8 cellular contexts compared by ENCODE assay signal in genomic region chrX:130330706-130331105, GRCh38. TPM values are rescaled to one million over a fixed set of nuclear protein-coding genes. Genes with fewer than 3 reads are reported as not detected.
A peak's percentile ranks its signal among the peaks of the same experiment; 100 is the strongest.
DNase-seq lines count a peak whose midpoint lies in the region; ATAC-seq and TF ChIP-seq lines count a peak whose summit lies in the region.

No MANE protein-coding gene starts in this region.

- H3K4me2 ChIP-seq in osteoblast (ENCODE audit: insufficient read depth, low read length) = peak overlapping the region; percentile 69

- H3K36me3 Mint-ChIP-seq in activated CD4-positive, alpha-beta memory T cell treated with anti-CD3 and anti-CD28 coated beads for 36 hours = no peaks in the 10 kb centered on the region

- TF ChIP-seq POLR2A in GM18505 (IDR thresholded peaks at IDR 0.05; ENCODE audit: borderline replicate concordance, extremely low read depth, insufficient read depth, insufficient read length) = no peak

- CTCF ChIA-PET in activated CD4-positive, alpha-beta memory T cell treated with anti-CD3 and anti-CD28 coated beads for 36 hours (lab: Charles Lee) = interaction anchor here (0.6 to 1.2 kb wide), 3 partner anchors 11 to 585 kb away, joined by 3 to 6 read pairs (median 3); no protein-coding TSS in a partner anchor

- no peak overlapping the region for H3K4me3 ChIP-seq in fibroblast of mammary gland (ENCODE audit: control insufficient read depth, low read depth, low read length)
- H3K4me3 ChIP-seq in osteoblast (ENCODE audit: insufficient read depth, low read length) = no peak overlapping the region

- POLR2A ChIA-PET in activated CD4-positive, alpha-beta memory T cell treated with anti-CD3 and anti-CD28 coated beads for 36 hours (lab: Charles Lee) = no interaction called here

- TF ChIP-seq CTCF in AG09319 (IDR thresholded peaks at IDR 0.05; ENCODE audit: low read depth, low read length) = peak; percentile 52
- peak; percentile 56 for TF ChIP-seq CTCF in fibroblast of mammary gland (conservative IDR thresholded peaks at IDR 0.05; ENCODE audit: control insufficient read depth, insufficient read depth, low read depth, low read length)
- TF ChIP-seq CTCF in osteoblast (IDR thresholded peaks at IDR 0.05; ENCODE audit: extremely low read depth, low read depth, low read length) = peak; percentile 62

- ATAC-seq in GM18505 (IDR thresholded peaks at IDR 0.05; ENCODE audit: unreplicated experiment) = peak; percentile 69
- ATAC-seq in HG03175 (IDR thresholded peaks at IDR 0.05; ENCODE audit: unreplicated experiment) = peak; percentile 72

- H4K20me1 ChIP-seq in osteoblast (ENCODE audit: insufficient read depth, low read length) = no peaks in the 10 kb centered on the region

- no peak overlapping the region for H3K27ac ChIP-seq in osteoblast (ENCODE audit: low read depth, low read length)

- DNase-seq in AG09319 (ENCODE audit: extremely low read depth, low read depth) = no peak
- peak; percentile 54 for DNase-seq in NCI-H510A treated with DMSO at 0.1 percent for 48 hours (lab: John Stamatoyannopoulos, UW)
- peak; percentile 56 for DNase-seq in activated CD4-positive, alpha-beta memory T cell treated with anti-CD3 and anti-CD28 coated beads for 36 hours
- DNase-seq in fibroblast of mammary gland (ENCODE audit: low read depth) = peak; percentile 48
- peak; percentile 25 for DNase-seq in osteoblast (ENCODE audit: insufficient read length, low spot score, missing footprints)
- no peak for DNase-seq in GOT3 (lab: John Stamatoyannopoulos, UW)

- H3K4me3 Mint-ChIP-seq in activated CD4-positive, alpha-beta memory T cell treated with anti-CD3 and anti-CD28 coated beads for 36 hours = no peak overlapping the region

- no peaks in the 10 kb centered on the region for H3K79me2 ChIP-seq in osteoblast (ENCODE audit: insufficient read depth, low read length)

- intact Hi-C loops in activated CD4-positive, alpha-beta memory T cell treated with anti-CD3 and anti-CD28 coated beads for 36 hours (cut with micrococcal nuclease) = loop anchor here (2.0 kb wide), 1 partner anchor 584 kb away; no protein-coding TSS in a partner anchor

- peak overlapping the region; percentile 24 for H2AFZ ChIP-seq in osteoblast (ENCODE audit: low read length)

- no peaks in the 10 kb centered on the region for H3K4me1 ChIP-seq in osteoblast (ENCODE audit: insufficient read depth, low read length)

- peaks cover 12% of the 10 kb centered on the region for H3K27me3 Mint-ChIP-seq in activated CD4-positive, alpha-beta memory T cell treated with anti-CD3 and anti-CD28 coated beads for 36 hours

- no peaks in the 10 kb centered on the region for H3K36me3 ChIP-seq in osteoblast (ENCODE audit: insufficient read depth, low read length)

- H3K27me3 ChIP-seq in osteoblast (ENCODE audit: insufficient read depth, low read length) = peaks cover 6% of the 10 kb centered on the region

- H3K4me1 Mint-ChIP-seq in activated CD4-positive, alpha-beta memory T cell treated with anti-CD3 and anti-CD28 coated beads for 36 hours (ENCODE audit: low read depth) = no peaks in the 10 kb centered on the region

- H3K9me3 ChIP-seq in osteoblast (ENCODE audit: low read depth, low read length) = no peaks in the 10 kb centered on the region

- no peaks in the 10 kb centered on the region for H3K9me3 Mint-ChIP-seq in activated CD4-positive, alpha-beta memory T cell treated with anti-CD3 and anti-CD28 coated beads for 36 hours

- no peak overlapping the region for H3K27ac Mint-ChIP-seq in activated CD4-positive, alpha-beta memory T cell treated with anti-CD3 and anti-CD28 coated beads for 36 hours

RNA-seq across cellular contexts. Expression of gene SLC25A14, which starts 9.0 kb away (rescaled TPM):
- 10 to 100 TPM; 12.1 to 13.2 TPM for total RNA-seq in activated CD4-positive, alpha-beta memory T cell treated with anti-CD3 and anti-CD28 coated beads for 36 hours
- total RNA-seq in osteoblast = 10.9 and 13.3 TPM in 2 replicates

RNA-seq across cellular contexts. Expression of gene GPR119, which starts 54.8 kb away (rescaled TPM):
- total RNA-seq in activated CD4-positive, alpha-beta memory T cell treated with anti-CD3 and anti-CD28 coated beads for 36 hours = not detected
- not detected in 2 replicates for total RNA-seq in osteoblast

Comparison
In these comparisons a context has a peak if more than half of its experiments do, and no peak if none do; other contexts are left out.
1. DNase-seq: peak in NCI-H510A treated with DMSO at 0.1 percent for 48 hours (single experiment), activated CD4-positive, alpha-beta memory T cell treated with anti-CD3 and anti-CD28 coated beads for 36 hours (single experiment), fibroblast of mammary gland (single experiment) and osteoblast (single experiment); none in AG09319 (single experiment) and GOT3 (single experiment).
2. Peak in every context shown above with its lines, with median percentiles within 50 percentile points of each other: CTCF ChIP-seq.